Comparison of ENCODE assay signal across 1 cellular context in genomic region chr17:79991924-79992656, GRCh38.
A peak's percentile ranks its signal among the peaks of the same experiment; 100 is the strongest.
TF ChIP-seq lines count a peak whose summit lies in the region.

No MANE protein-coding gene starts in this region.

TF ChIP-seq in HepG2, 621 proteins besides CTCF, POLR2A, EP300 and RAD21 (continued from another document and continues in another):
- peak; percentile 77 for TF ChIP-seq ZGPAT (CRISPR knock-in tag; IDR thresholded peaks at IDR 0.05)
- no peak for TF ChIP-seq ZNF790 (CRISPR knock-in tag; IDR thresholded peaks at IDR 0.05; ENCODE audit: borderline replicate concordance)
- 0 out of 2 replicates have a peak, but pooled peaks have one; percentile 17 for TF ChIP-seq HOXA9 (CRISPR knock-in tag; IDR thresholded peaks at IDR 0.05; ENCODE audit: borderline replicate concordance)
- TF ChIP-seq MLLT10 (CRISPR knock-in tag; IDR thresholded peaks at IDR 0.05) = no peak; the same call in 1 of the 2 replicates
- TF ChIP-seq ZNF224 (CRISPR knock-in tag; IDR thresholded peaks at IDR 0.05) = no peak
- peak; percentile 66 for TF ChIP-seq MXD1 (CRISPR knock-in tag; IDR thresholded peaks at IDR 0.05)
- TF ChIP-seq GPN1 (CRISPR knock-in tag; IDR thresholded peaks at IDR 0.05; ENCODE audit: borderline replicate concordance) = peak; percentile 28; the same call in 1 of the 2 replicates
- no peak; the same call in 1 of the 2 replicates for TF ChIP-seq ZNF234 (CRISPR knock-in tag; conservative IDR thresholded peaks at IDR 0.05)
- no peak for TF ChIP-seq PBX3 (CRISPR knock-in tag; IDR thresholded peaks at IDR 0.05; ENCODE audit: borderline replicate concordance)
- TF ChIP-seq RFXANK (CRISPR knock-in tag; IDR thresholded peaks at IDR 0.05) = no peak
- TF ChIP-seq ZKSCAN8 (CRISPR knock-in tag; IDR thresholded peaks at IDR 0.05; ENCODE audit: borderline replicate concordance) = peak; percentile 64; the same call in 1 of the 2 replicates
- peak; percentile 20; the same call in 1 of the 2 replicates for TF ChIP-seq ZFP91 (CRISPR knock-in tag; IDR thresholded peaks at IDR 0.05; ENCODE audit: borderline replicate concordance)
- no peak for TF ChIP-seq ZNF781 (CRISPR knock-in tag; IDR thresholded peaks at IDR 0.05; ENCODE audit: borderline replicate concordance, not compliant biosample characterization)
- 0 out of 2 replicates have a peak, but pooled peaks have one; percentile 2 for TF ChIP-seq STAG1 (CRISPR knock-in tag; IDR thresholded peaks at IDR 0.05)
- TF ChIP-seq CHD2 (IDR thresholded peaks at IDR 0.05; ENCODE audit: low read depth, low read length) = no peak; the same call in 1 of the 2 replicates
- TF ChIP-seq NAIF1 (CRISPR knock-in tag; IDR thresholded peaks at IDR 0.05; ENCODE audit: borderline replicate concordance) = peak; percentile 71; the same call in 1 of the 2 replicates
- TF ChIP-seq RBAK (CRISPR knock-in tag; IDR thresholded peaks at IDR 0.05) = no peak
- TF ChIP-seq FIP1L1 (IDR thresholded peaks at IDR 0.05; ENCODE audit: borderline replicate concordance, insufficient read depth, low read depth, low read length) = no peak
- TF ChIP-seq STAT6 (CRISPR knock-in tag; IDR thresholded peaks at IDR 0.05; ENCODE audit: borderline replicate concordance) = no peak; the same call in 1 of the 2 replicates
- no peak for TF ChIP-seq SP2 (CRISPR knock-in tag; IDR thresholded peaks at IDR 0.05)
- TF ChIP-seq TFDP1 (CRISPR knock-in tag; IDR thresholded peaks at IDR 0.05; ENCODE audit: borderline replicate concordance) = peak; percentile 32; the same call in 1 of the 2 replicates
- TF ChIP-seq JDP2 (CRISPR knock-in tag; IDR thresholded peaks at IDR 0.05; ENCODE audit: borderline replicate concordance) = no peak
- peak; percentile 81 for TF ChIP-seq TBX2 (CRISPR knock-in tag; IDR thresholded peaks at IDR 0.05; ENCODE audit: borderline replicate concordance)
- peak; percentile 65; the same call in 1 of the 2 replicates for TF ChIP-seq MEIS1 (CRISPR knock-in tag; IDR thresholded peaks at IDR 0.05; ENCODE audit: borderline replicate concordance)
- peak; percentile 46 for TF ChIP-seq ZBTB34 (CRISPR knock-in tag; IDR thresholded peaks at IDR 0.05)
- 0 out of 2 replicates have a peak, but pooled peaks have one; percentile 43 for TF ChIP-seq ZNF784 (CRISPR knock-in tag; IDR thresholded peaks at IDR 0.05; ENCODE audit: borderline replicate concordance)
- no peak for TF ChIP-seq GMEB2 (CRISPR knock-in tag; IDR thresholded peaks at IDR 0.05; ENCODE audit: low read depth)
- peak; percentile 78; the same call in 1 of the 2 replicates for TF ChIP-seq ZNF589 (CRISPR knock-in tag; conservative IDR thresholded peaks at IDR 0.05)
- TF ChIP-seq ZNF569 (CRISPR knock-in tag; IDR thresholded peaks at IDR 0.05; ENCODE audit: borderline replicate concordance) = no peak
- TF ChIP-seq RBM39 (IDR thresholded peaks at IDR 0.05; ENCODE audit: low read depth, low read length, poor library complexity, severe bottlenecking) = peak; percentile 96
- 0 out of 2 replicates have a peak, but pooled peaks have one; percentile 15 for TF ChIP-seq HBP1 (CRISPR knock-in tag; IDR thresholded peaks at IDR 0.05; ENCODE audit: low read depth)
- TF ChIP-seq USF2 (IDR thresholded peaks at IDR 0.05; ENCODE audit: low read depth, low read length) = no peak
- TF ChIP-seq USF2 (CRISPR knock-in tag; IDR thresholded peaks at IDR 0.05; ENCODE audit: borderline replicate concordance) = no peak
- TF ChIP-seq ZNF512 (CRISPR knock-in tag; IDR thresholded peaks at IDR 0.05) = no peak
- TF ChIP-seq ZNF674 (CRISPR knock-in tag; IDR thresholded peaks at IDR 0.05; ENCODE audit: low read depth) = no peak
- peak; percentile 85; the same call in 1 of the 2 replicates for TF ChIP-seq KLF15 (CRISPR knock-in tag; IDR thresholded peaks at IDR 0.05; ENCODE audit: borderline replicate concordance)
- no peak for TF ChIP-seq MATR3 (CRISPR knock-in tag; IDR thresholded peaks at IDR 0.05)
- TF ChIP-seq ZSCAN31 (CRISPR knock-in tag; IDR thresholded peaks at IDR 0.05; ENCODE audit: low read depth) = no peak; the same call in 1 of the 2 replicates
